ENCODE assay signal across 17 cellular contexts in the genomic region with DNA sequence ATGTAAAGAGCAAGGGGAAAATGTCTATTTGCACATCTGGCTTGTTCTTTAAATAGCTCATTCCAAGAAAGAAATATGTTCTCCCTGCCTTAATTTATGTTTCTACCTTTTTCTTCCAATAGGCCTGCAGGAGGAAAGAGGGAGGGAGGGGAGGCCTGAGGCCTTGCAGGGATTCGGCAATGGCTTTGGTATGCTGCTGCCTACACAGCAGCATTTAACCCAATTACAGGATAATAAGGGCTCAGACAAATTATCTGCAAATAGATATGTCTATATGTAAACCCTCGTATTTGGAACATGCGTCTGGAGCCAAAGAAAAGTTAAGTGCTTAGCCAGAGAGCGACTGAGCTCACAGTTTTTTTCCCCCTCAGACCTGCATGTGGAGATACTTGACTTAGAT.
A peak's percentile ranks its signal among the peaks of the same experiment; 100 is the strongest.
DNase-seq lines count a peak whose midpoint lies in the region; TF ChIP-seq lines count a peak whose summit lies in the region.
"Had no signal": no experiment of that assay in that cellular context is flagged by ENCODE, and none has a peak within 500 bp of the region (broad histone marks: within the 10 kb centered on the region; RNA-seq: fewer than 3 reads in every experiment).

No MANE protein-coding gene starts in this region.

- intact Hi-C loops in sigmoid colon (cut with DNase I), result no loop called here

- DNase-seq in NCI-H1417 (lab: John Stamatoyannopoulos, UW), result peak in 2 of 3 experiments; percentile 8 to 64
- DNase-seq in NCI-H1417 treated with DMSO at 0.1 percent for 48 hours (lab: John Stamatoyannopoulos, UW), result no peak
- DNase-seq in NCI-H82 treated with DMSO at 0.1 percent for 48 hours (lab: John Stamatoyannopoulos, UW; ENCODE audit: unreplicated experiment), result peak; percentile 97
- DNase-seq in choroid plexus epithelial cell (ENCODE audit: low read depth), result peak; percentile 62
- DNase-seq in sigmoid colon, result no peak
- DNase-seq in stimulated activated CD4-positive, alpha-beta T cell treated with anti-CD3 and anti-CD28 coated beads, Interleukin-4, amount 100 ng/mL, for 1 hour, result no peak
- DNase-seq in NCI-H774 (lab: John Stamatoyannopoulos, UW), result no peak
- no peak for DNase-seq in cerebellum (ENCODE audit: low spot score)
- DNase-seq: 8988T; activated CD4-positive, alpha-beta T cell treated with anti-CD3 and anti-CD28 coated beads, Interleukin-2, amount 10 ng/mL, durations not matched to agents 24 days and 14 days; activated CD8-positive, alpha-beta memory T cell treated with anti-CD3 and anti-CD28 coated beads, Interleukin-2, amount 50 U/mL, for 48 hours; activated naive CD4-positive, alpha-beta T cell treated with Interleukin-2 at 50 U/mL for 16 hours; C1 segment of cervical spinal cord; hippocampal formation; Kasumi-1; NCI-H1694 had no signal

- no peak for TF ChIP-seq POLR2A in sigmoid colon (IDR thresholded peaks at IDR 0.05)

- no peaks in the 10 kb centered on the region for H3K36me3 ChIP-seq in sigmoid colon
- H3K36me3 ChIP-seq: neural progenitor cell had no signal

- TF ChIP-seq CTCF in choroid plexus epithelial cell (conservative IDR thresholded peaks at IDR 0.05; ENCODE audit: low read depth, low read length), result no peak
- no peak for TF ChIP-seq CTCF in sigmoid colon (IDR thresholded peaks at IDR 0.05)

- 91 to 93% methylated on average over 4 of the region's 4 CpGs for WGBS in sigmoid colon, 2 donors

- H3K27ac ChIP-seq in sigmoid colon, result peak overlapping the region in 3 of 4 donors; percentile 28 to 33 (median 29)
- H3K27ac ChIP-seq: neural progenitor cell had no signal

- H3K9me3 ChIP-seq in sigmoid colon, result no peaks in the 10 kb centered on the region

- no peak overlapping the region for H3K4me3 ChIP-seq in choroid plexus epithelial cell (ENCODE audit: low read depth, low read length)
- no peak overlapping the region for H3K4me3 ChIP-seq in sigmoid colon
- H3K4me3 ChIP-seq: neural progenitor cell had no signal

- no peak for TF ChIP-seq EP300 in sigmoid colon (IDR thresholded peaks at IDR 0.05)

- peaks cover 0 to 21% (median 7%) of the 10 kb centered on the region in 4 donors for H3K4me1 ChIP-seq in sigmoid colon

- H3K27me3 ChIP-seq in sigmoid colon, result no peaks in the 10 kb centered on the region
- H3K27me3 ChIP-seq: neural progenitor cell had no signal

Comparison
In these comparisons a context has a peak if more than half of its experiments do, and no peak if none do; other contexts are left out.
1. DNase-seq: peak in NCI-H1417 (2 of 3), NCI-H82 treated with DMSO at 0.1 percent for 48 hours (single experiment) and choroid plexus epithelial cell (single experiment); none in NCI-H1417 treated with DMSO at 0.1 percent for 48 hours (single experiment), sigmoid colon (single experiment), stimulated activated CD4-positive, alpha-beta T cell treated with anti-CD3 and anti-CD28 coated beads, Interleukin-4, amount 100 ng/mL, for 1 hour (single experiment), NCI-H774 (single experiment) and cerebellum (single experiment).